Comparison of ENCODE assay signal across 1 cellular context in the genomic region with DNA sequence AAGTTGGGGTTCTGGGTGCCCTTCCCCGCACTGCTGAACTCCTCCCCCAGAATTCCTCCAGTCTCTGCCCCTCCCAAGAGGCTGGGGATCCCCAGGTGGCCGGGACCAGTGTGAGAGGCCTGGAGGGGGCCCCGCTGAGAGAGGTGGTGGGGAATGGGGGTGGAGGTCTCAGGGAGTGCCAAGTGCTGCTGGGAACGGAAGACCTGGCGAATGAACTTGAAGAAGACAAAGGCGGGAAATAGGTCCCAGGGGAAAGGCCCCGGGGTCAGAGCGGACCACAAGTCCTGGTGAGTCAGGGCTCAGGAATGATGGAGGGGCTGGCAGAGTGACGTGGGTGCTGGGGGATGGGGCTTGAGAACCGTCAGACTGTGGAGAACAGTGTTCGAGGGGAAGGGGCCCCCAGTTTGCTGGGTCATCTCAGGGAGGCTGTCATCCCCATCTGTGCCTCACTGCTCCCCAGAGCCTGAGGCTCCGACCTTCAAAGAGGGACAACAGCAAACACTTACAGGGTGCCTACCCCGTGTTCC.
TF ChIP-seq lines count a peak whose summit lies in the region.

No MANE protein-coding gene starts in this region.

TF ChIP-seq in WTC11, 78 proteins besides CTCF, POLR2A, EP300 and RAD21 (continued from another document):
- TF ChIP-seq, protein P1, sequence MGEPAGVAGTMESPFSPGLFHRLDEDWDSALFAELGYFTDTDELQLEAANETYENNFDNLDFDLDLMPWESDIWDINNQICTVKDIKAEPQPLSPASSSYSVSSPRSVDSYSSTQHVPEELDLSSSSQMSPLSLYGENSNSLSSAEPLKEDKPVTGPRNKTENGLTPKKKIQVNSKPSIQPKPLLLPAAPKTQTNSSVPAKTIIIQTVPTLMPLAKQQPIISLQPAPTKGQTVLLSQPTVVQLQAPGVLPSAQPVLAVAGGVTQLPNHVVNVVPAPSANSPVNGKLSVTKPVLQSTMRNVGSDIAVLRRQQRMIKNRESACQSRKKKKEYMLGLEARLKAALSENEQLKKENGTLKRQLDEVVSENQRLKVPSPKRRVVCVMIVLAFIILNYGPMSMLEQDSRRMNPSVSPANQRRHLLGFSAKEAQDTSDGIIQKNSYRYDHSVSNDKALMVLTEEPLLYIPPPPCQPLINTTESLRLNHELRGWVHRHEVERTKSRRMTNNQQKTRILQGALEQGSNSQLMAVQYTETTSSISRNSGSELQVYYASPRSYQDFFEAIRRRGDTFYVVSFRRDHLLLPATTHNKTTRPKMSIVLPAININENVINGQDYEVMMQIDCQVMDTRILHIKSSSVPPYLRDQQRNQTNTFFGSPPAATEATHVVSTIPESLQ (CRISPR knock-in tag; IDR thresholded peaks at IDR 0.05) = no peak
- TF ChIP-seq, protein P2, sequence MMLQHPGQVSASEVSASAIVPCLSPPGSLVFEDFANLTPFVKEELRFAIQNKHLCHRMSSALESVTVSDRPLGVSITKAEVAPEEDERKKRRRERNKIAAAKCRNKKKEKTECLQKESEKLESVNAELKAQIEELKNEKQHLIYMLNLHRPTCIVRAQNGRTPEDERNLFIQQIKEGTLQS (CRISPR knock-in tag; conservative IDR thresholded peaks at IDR 0.05) = peak; percentile 79; the same call in 1 of the 2 replicates
